Comparison of ENCODE assay signal across 11 cellular contexts in the genomic region with DNA sequence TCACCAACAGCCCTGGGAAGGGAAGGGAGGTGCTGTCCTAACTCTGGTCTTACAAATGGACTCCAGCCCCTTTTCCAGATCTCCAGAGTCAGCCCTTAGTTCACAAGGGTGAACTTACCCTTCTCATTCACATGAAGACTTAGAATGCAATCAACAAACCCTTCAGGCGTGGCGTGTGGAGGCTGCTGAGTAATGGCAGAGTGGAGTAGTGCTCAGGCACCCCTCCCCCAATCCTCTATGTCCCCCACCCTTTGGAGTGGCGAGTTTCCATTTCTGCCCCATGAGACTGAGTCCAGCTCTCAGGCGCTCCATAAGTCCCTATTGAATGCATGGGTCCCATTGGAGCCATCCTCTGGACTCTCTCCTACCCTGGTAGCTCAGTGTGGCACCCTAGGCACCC. TPM values are rescaled to one million over a fixed set of nuclear protein-coding genes. Genes with fewer than 3 reads are reported as not detected.
A peak's percentile ranks its signal among the peaks of the same experiment; 100 is the strongest.
DNase-seq lines count a peak whose midpoint lies in the region; ATAC-seq and TF ChIP-seq lines count a peak whose summit lies in the region.
"Had no signal": no experiment of that assay in that cellular context is flagged by ENCODE, and none has a peak within 500 bp of the region (broad histone marks: within the 10 kb centered on the region; RNA-seq: fewer than 3 reads in every experiment).

No MANE protein-coding gene starts in this region.

- peak overlapping the region; percentile 98 for H3K4me3 ChIP-seq in astrocyte of the cerebellum (ENCODE audit: low read depth, low read length)
- peak overlapping the region in 2 of 3 donors; percentile 46 to 47 for H3K4me3 ChIP-seq in right lobe of liver
- peak overlapping the region in 1 of 3 donors; percentile 72 for H3K4me3 ChIP-seq in thyroid gland (replicated peaks in 1 of 3)

- peaks cover 77% of the 10 kb centered on the region for H3K4me1 Mint-ChIP-seq in HFFc6 (ENCODE audit: low read depth)

- H3K4me1 ChIP-seq in right lobe of liver (peaks cover 0 to 18% (median 3%) of the 10 kb centered on the region in 4 donors), thyroid gland (peaks cover 64 to 81% of the 10 kb centered on the region in 2 donors)

- in situ Hi-C loops in astrocyte of the cerebellum (cut with HindIII; ENCODE audit: low sequenced_read_pairs), result loop anchor here (25.0 kb wide), 1 partner anchor 101 kb away; no protein-coding TSS in a partner anchor

- H3K27me3 ChIP-seq in right lobe of liver (no peaks in the 10 kb centered on the region), thyroid gland (no peaks in the 10 kb centered on the region)

- H3K27me3 Mint-ChIP-seq in HFFc6 (ENCODE audit: insufficient read depth), result peaks cover 14% of the 10 kb centered on the region

- TF ChIP-seq POLR2A in right lobe of liver (IDR thresholded peaks at IDR 0.05) (no peak), thyroid gland (IDR thresholded peaks at IDR 0.05) (no peak)

- DNase-seq in HFFc6, result no peak
- DNase-seq in astrocyte of the cerebellum (ENCODE audit: low read depth), result no peak
- no peak for DNase-seq in right lobe of liver
- peak; percentile 44 to 47 for DNase-seq in thyroid gland
- no peak for DNase-seq in posterior vena cava (ENCODE audit: low spot score)
- DNase-seq: KG1; NCI-H146; NCI-H69; stimulated activated naive CD4-positive, alpha-beta T cell treated with Interleukin-2 at 50 U/mL for 16 hours had no signal

- intact Hi-C loops in right lobe of liver (cut with DNase I) (no loop called here), thyroid gland (cut with DNase I) (loop anchor here (10.0 kb wide), 1 partner anchor 169 kb away; the partner anchor contains the start of gene PEDS1), posterior vena cava (cut with DNase I) (loop anchor here in 1 of 2 donors (10.0 kb wide), 1 partner anchor 189 kb away; no protein-coding TSS in a partner anchor)

- H3K9me3 Mint-ChIP-seq in HFFc6, result no peaks in the 10 kb centered on the region

- H3K9me3 ChIP-seq in right lobe of liver (no peaks in the 10 kb centered on the region), thyroid gland (no peaks in the 10 kb centered on the region)

- TF ChIP-seq CTCF in HFFc6 (IDR thresholded peaks at IDR 0.05) (no peak), astrocyte of the cerebellum (IDR thresholded peaks at IDR 0.05; ENCODE audit: low read depth, low read length, missing control alignments) (no peak), right lobe of liver (IDR thresholded peaks at IDR 0.05) (no peak), thyroid gland (IDR thresholded peaks at IDR 0.05) (no peak)

- 80% methylated on average over 2 of the region's 4 CpGs for WGBS in right lobe of liver (ENCODE audit: insufficient coverage, low coverage, low lambda C conversion rate, missing lambda C conversion rate)
- 72 to 86% methylated on average over 4 of the region's 4 CpGs for WGBS in thyroid gland, 2 donors

- no peaks in the 10 kb centered on the region for H3K36me3 ChIP-seq in right lobe of liver
- peaks cover 13 to 22% of the 10 kb centered on the region in 2 donors for H3K36me3 ChIP-seq in thyroid gland

- ATAC-seq in right lobe of liver (no peak), GM18517 (IDR thresholded peaks at IDR 0.05; ENCODE audit: unreplicated experiment) (no peak), HG03378 (IDR thresholded peaks at IDR 0.05; ENCODE audit: unreplicated experiment) (no peak)

- H3K27ac Mint-ChIP-seq in HFFc6, result peak overlapping the region; percentile 86

- H3K4me3 Mint-ChIP-seq in HFFc6, result peak overlapping the region; percentile 93

- H3K36me3 Mint-ChIP-seq in HFFc6 (ENCODE audit: low read depth), result peaks cover 18% of the 10 kb centered on the region

- H3K27ac ChIP-seq in right lobe of liver (no peak overlapping the region), thyroid gland (peak overlapping the region; percentile 45 to 91 (median 88))

RNA-seq across cellular contexts. Expression of gene SNAI1, which starts 3.3 kb away (rescaled TPM):
- total RNA-seq in HFFc6 (2021; fragmentation: NEBNext Ultra II Directional; extraction: Animal tissue kit (Norgen Biotek cat#: 25700)), result 1 to 10 TPM; 4.7 to 6.8 (median 5.2) TPM
- total RNA-seq in right lobe of liver, result 1 to 10 TPM in 4 of 6 experiments, under 1 TPM in 2; 0.73 to 1.9 (median 1.1) TPM
- total RNA-seq in thyroid gland, result 10 to 100 TPM in 1 of 4 donors, 1 to 10 TPM in 3; 8.2 to 14.1 (median 9.9) TPM
- 1 to 10 TPM; 8.6 to 8.9 TPM for total RNA-seq in posterior vena cava

RNA-seq across cellular contexts. Expression of gene RNF114, which starts 49.9 kb away (rescaled TPM):
- total RNA-seq in HFFc6 (2021; fragmentation: NEBNext Ultra II Directional; extraction: Animal tissue kit (Norgen Biotek cat#: 25700)), result 10 to 100 TPM; 51.6 to 61.0 (median 56.1) TPM
- 100 to 1,000 TPM in 1 of 6 experiments, 10 to 100 TPM in 5; 38.6 to 113 (median 44.9) TPM for total RNA-seq in right lobe of liver
- total RNA-seq in thyroid gland, result 100 to 1,000 TPM; 132 to 279 (median 179) TPM
- 10 to 100 TPM; 44.8 to 46.6 TPM for total RNA-seq in posterior vena cava

Comparison
In these comparisons a context has a peak if more than half of its experiments do, and no peak if none do; other contexts are left out.
1. DNase-seq: peak in thyroid gland (2 of 2); none in HFFc6 (single experiment), astrocyte of the cerebellum (single experiment), right lobe of liver (0 of 3) and posterior vena cava (single experiment).
2. H3K27ac ChIP-seq: peak in thyroid gland (3 of 3); none in right lobe of liver (0 of 3).